Comparison of ENCODE assay signal across 9 cellular contexts in the genomic region with DNA sequence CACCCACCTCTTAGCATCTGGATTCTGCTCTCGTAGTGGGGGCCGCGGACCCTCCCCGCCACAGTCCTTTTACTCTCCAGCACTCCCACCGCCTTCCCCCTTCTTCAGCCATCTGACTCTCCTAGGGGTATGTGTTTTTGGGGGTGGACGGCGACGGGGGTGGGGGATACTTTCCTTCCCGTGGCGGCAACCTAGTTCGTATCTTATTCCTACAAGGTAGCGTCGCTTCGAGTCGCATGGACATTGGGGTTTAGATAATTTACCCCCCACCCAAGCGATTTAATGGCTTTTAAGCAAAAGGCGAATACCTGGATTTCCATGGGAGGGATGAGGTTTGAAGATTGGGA. TPM values are rescaled to one million over a fixed set of nuclear protein-coding genes. Genes with fewer than 3 reads are reported as not detected.
DNase-seq lines count a peak whose midpoint lies in the region; ATAC-seq and TF ChIP-seq lines count a peak whose summit lies in the region.
"Had no signal": no experiment of that assay in that cellular context is flagged by ENCODE, and none has a peak within 500 bp of the region (broad histone marks: within the 10 kb centered on the region; RNA-seq: fewer than 3 reads in every experiment).

No MANE protein-coding gene starts in this region.

- no peak for TF ChIP-seq EP300 in SK-N-SH (IDR thresholded peaks at IDR 0.05; ENCODE audit: borderline replicate concordance in 1 of 2, low read depth in 1 of 2, low read length in 1 of 2)
- no peak for TF ChIP-seq EP300 in stomach (IDR thresholded peaks at IDR 0.05)

- H4K20me1 ChIP-seq in SK-N-SH (ENCODE audit: insufficient read depth) = no peaks in the 10 kb centered on the region

- POLR2A ChIA-PET in SK-N-SH (lab: Yijun Ruan, JAX) = interaction anchor here (2.7 kb wide), 1 partner anchor 50 kb away, joined by 9 read pairs; no protein-coding TSS in a partner anchor

- H3K27me3 ChIP-seq in SK-N-SH (ENCODE audit: insufficient read depth) = peaks cover 7% of the 10 kb centered on the region; the same call in 1 of the 2 replicates
- H3K27me3 ChIP-seq in Peyer's patch = no peaks in the 10 kb centered on the region
- peaks cover 26% of the 10 kb centered on the region for H3K27me3 ChIP-seq in iPS DF 6.9 (ENCODE audit: control insufficient read depth, insufficient read depth, low read length)
- no peaks in the 10 kb centered on the region for H3K27me3 ChIP-seq in stomach
- H3K27me3 ChIP-seq: SJCRH30 had no signal

- ATAC-seq in SK-N-SH treated with all-trans-retinoic acid at 6 μM for 48 hours (no peak), HG02970 (IDR thresholded peaks at IDR 0.05; ENCODE audit: low FRiP score, unreplicated experiment) (no peak), GM18870 (IDR thresholded peaks at IDR 0.05; ENCODE audit: unreplicated experiment) (no peak)

- 15% methylated on average over 9 of the region's 17 CpGs for WGBS in SK-N-SH (ENCODE audit: low lambda C conversion rate)
- no CpG with 5 or more reads among the region's 17 CpGs for WGBS in iPS DF 6.9 (ENCODE audit: insufficient coverage, insufficient read length)
- WGBS in stomach, 5 donors = 0 to 39% (median 8%) methylated on average over 9 to 17 of the region's 17 CpGs

- H3K9ac ChIP-seq in SK-N-SH = peak overlapping the region; percentile 48

- H3K9me3 ChIP-seq in SK-N-SH = no peaks in the 10 kb centered on the region
- H3K9me3 ChIP-seq in Peyer's patch = no peaks in the 10 kb centered on the region
- H3K9me3 ChIP-seq in iPS DF 6.9 (ENCODE audit: control insufficient read depth, insufficient read depth, low read length) = no peaks in the 10 kb centered on the region
- no peaks in the 10 kb centered on the region for H3K9me3 ChIP-seq in stomach
- H3K9me3 ChIP-seq: SJCRH30 had no signal

- peaks cover 9% of the 10 kb centered on the region for H3F3A ChIP-seq in SK-N-SH (replicated peaks; ENCODE audit: insufficient read depth)

- TF ChIP-seq POLR2A in Peyer's patch (IDR thresholded peaks at IDR 0.05) (no peak), stomach (IDR thresholded peaks at IDR 0.05) (no peak)

- no peak overlapping the region; the same call in 1 of the 2 replicates for H3K4me2 ChIP-seq in SK-N-SH

- peaks cover 16% of the 10 kb centered on the region for H3K79me2 ChIP-seq in SK-N-SH (ENCODE audit: insufficient read depth)

- H3K36me3 ChIP-seq in SK-N-SH (replicated peaks in 1 of 2; ENCODE audit: control insufficient read depth in 1 of 2, insufficient read depth in 2 of 2, low read length in 1 of 2) (no peaks in the 10 kb centered on the region), Peyer's patch (no peaks in the 10 kb centered on the region), iPS DF 6.9 (ENCODE audit: control insufficient read depth, insufficient read depth, low read length) (no peaks in the 10 kb centered on the region), stomach (no peaks in the 10 kb centered on the region)
- H3K36me3 ChIP-seq: SJCRH30 had no signal

- H3K4me3 ChIP-seq in SK-N-SH (ENCODE audit: low read depth in 2 of 2, low read length in 1 of 2) (no peak overlapping the region; a peak in 3 of 4 replicates), Peyer's patch (no peak overlapping the region), iPS DF 6.9 (ENCODE audit: low read length) (peak overlapping the region; percentile 46; the same call in 1 of the 2 replicates), stomach (peak overlapping the region in 1 of 4 donors; percentile 60)
- H3K4me3 ChIP-seq: SJCRH30 had no signal

- intact Hi-C loops in stomach (cut with DNase I; ENCODE audit: low total_unique reads) = no loop called here

- H3K27ac ChIP-seq in SK-N-SH (ENCODE audit: low read depth in 2 of 2, low read length in 1 of 2) (peak overlapping the region in 1 of 2 experiments; percentile 23; a peak in 1 of 4 replicates), Peyer's patch (peak overlapping the region in 3 of 4 donors; percentile 69 to 74 (median 70)), iPS DF 6.9 (ENCODE audit: low read length) (no peak overlapping the region), stomach (peak overlapping the region in 3 of 5 donors; percentile 63 to 83 (median 78))
- H3K27ac ChIP-seq: SJCRH30 had no signal

- no peak for TF ChIP-seq RAD21 in SK-N-SH (IDR thresholded peaks at IDR 0.05; ENCODE audit: low read length)

- peak overlapping the region; percentile 56; the same call in 1 of the 2 replicates for H2AFZ ChIP-seq in SK-N-SH (ENCODE audit: low read depth)

- no peaks in the 10 kb centered on the region for H3K9me2 ChIP-seq in SK-N-SH

- CTCF ChIA-PET in SK-N-SH (lab: Yijun Ruan, JAX) = no interaction called here

- H3K4me1 ChIP-seq in SK-N-SH (ENCODE audit: control insufficient read depth in 1 of 2, insufficient read depth in 2 of 2, low read depth in 1 of 2, low read length in 1 of 2) = no peaks in the 10 kb centered on the region; a peak in 1 of 4 replicates
- H3K4me1 ChIP-seq in Peyer's patch = no peaks in the 10 kb centered on the region
- H3K4me1 ChIP-seq in iPS DF 6.9 (ENCODE audit: control insufficient read depth, insufficient read depth, low read length) = peaks cover 4% of the 10 kb centered on the region; the same call in 1 of the 2 replicates
- peaks cover 0 to 15% (median 0%) of the 10 kb centered on the region in 4 donors for H3K4me1 ChIP-seq in stomach
- H3K4me1 ChIP-seq: SJCRH30 had no signal

- DNase-seq in SK-N-SH (no peak), Peyer's patch (no peak), iPS DF 6.9 (ENCODE audit: low read depth, low spot score) (no peak), stomach (no peak), NCI-H446 (lab: John Stamatoyannopoulos, UW) (no peak)

- TF ChIP-seq CTCF in SK-N-SH (IDR thresholded peaks at IDR 0.05) (no peak), Peyer's patch (IDR thresholded peaks at IDR 0.05) (no peak), stomach (IDR thresholded peaks at IDR 0.05) (no peak)

TF ChIP-seq in SK-N-SH, 30 proteins besides CTCF, POLR2A, EP300 and RAD21 (continues in another document):
- TF ChIP-seq, protein P1, sequence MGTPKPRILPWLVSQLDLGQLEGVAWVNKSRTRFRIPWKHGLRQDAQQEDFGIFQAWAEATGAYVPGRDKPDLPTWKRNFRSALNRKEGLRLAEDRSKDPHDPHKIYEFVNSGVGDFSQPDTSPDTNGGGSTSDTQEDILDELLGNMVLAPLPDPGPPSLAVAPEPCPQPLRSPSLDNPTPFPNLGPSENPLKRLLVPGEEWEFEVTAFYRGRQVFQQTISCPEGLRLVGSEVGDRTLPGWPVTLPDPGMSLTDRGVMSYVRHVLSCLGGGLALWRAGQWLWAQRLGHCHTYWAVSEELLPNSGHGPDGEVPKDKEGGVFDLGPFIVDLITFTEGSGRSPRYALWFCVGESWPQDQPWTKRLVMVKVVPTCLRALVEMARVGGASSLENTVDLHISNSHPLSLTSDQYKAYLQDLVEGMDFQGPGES (IDR thresholded peaks at IDR 0.05; ENCODE audit: low read depth, low read length) = no peak
- TF ChIP-seq FOXM1 (IDR thresholded peaks at IDR 0.05; ENCODE audit: low read depth) (no peak), NRF1 (IDR thresholded peaks at IDR 0.05; ENCODE audit: low read depth, low read length) (no peak), GABPA (IDR thresholded peaks at IDR 0.05; ENCODE audit: low read depth) (no peak), RCOR1 (IDR thresholded peaks at IDR 0.05; ENCODE audit: low read length) (no peak), FOXJ3 (CRISPR knock-in tag; IDR thresholded peaks at IDR 0.05) (no peak), RXRA (IDR thresholded peaks at IDR 0.05; ENCODE audit: borderline replicate concordance, low read depth) (no peak), TAF1 (IDR thresholded peaks at IDR 0.05; ENCODE audit: borderline replicate concordance, low read depth, low read length) (no peak)

TF ChIP-seq in SK-N-SH treated with all-trans-retinoic acid at 6 μM for 48 hours, 23 proteins besides CTCF, POLR2A, EP300 and RAD21 (continues in another document):
- TF ChIP-seq ARNTL (CRISPR knock-in tag; IDR thresholded peaks at IDR 0.05; ENCODE audit: borderline replicate concordance, low read depth) (no peak), ZNF565 (CRISPR knock-in tag; conservative IDR thresholded peaks at IDR 0.05; ENCODE audit: low read depth) (no peak)
- TF ChIP-seq, protein P2, sequence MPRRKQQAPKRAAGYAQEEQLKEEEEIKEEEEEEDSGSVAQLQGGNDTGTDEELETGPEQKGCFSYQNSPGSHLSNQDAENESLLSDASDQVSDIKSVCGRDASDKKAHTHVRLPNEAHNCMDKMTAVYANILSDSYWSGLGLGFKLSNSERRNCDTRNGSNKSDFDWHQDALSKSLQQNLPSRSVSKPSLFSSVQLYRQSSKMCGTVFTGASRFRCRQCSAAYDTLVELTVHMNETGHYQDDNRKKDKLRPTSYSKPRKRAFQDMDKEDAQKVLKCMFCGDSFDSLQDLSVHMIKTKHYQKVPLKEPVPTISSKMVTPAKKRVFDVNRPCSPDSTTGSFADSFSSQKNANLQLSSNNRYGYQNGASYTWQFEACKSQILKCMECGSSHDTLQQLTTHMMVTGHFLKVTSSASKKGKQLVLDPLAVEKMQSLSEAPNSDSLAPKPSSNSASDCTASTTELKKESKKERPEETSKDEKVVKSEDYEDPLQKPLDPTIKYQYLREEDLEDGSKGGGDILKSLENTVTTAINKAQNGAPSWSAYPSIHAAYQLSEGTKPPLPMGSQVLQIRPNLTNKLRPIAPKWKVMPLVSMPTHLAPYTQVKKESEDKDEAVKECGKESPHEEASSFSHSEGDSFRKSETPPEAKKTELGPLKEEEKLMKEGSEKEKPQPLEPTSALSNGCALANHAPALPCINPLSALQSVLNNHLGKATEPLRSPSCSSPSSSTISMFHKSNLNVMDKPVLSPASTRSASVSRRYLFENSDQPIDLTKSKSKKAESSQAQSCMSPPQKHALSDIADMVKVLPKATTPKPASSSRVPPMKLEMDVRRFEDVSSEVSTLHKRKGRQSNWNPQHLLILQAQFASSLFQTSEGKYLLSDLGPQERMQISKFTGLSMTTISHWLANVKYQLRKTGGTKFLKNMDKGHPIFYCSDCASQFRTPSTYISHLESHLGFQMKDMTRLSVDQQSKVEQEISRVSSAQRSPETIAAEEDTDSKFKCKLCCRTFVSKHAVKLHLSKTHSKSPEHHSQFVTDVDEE (CRISPR knock-in tag; IDR thresholded peaks at IDR 0.05) = no peak

RNA-seq across cellular contexts. Expression of a gene that starts 1.3 kb away (rescaled TPM):
- polyA plus RNA-seq in SK-N-SH (2012; rRNA removed) = 1.5 and 4.2 TPM in 2 replicates
- 2.9 and 3.5 TPM in 2 replicates for polyA plus RNA-seq in SK-N-SH (2012; cell fraction: cytosol; rRNA removed)
- polyA plus RNA-seq in SK-N-SH (2012; cell fraction: nucleus; rRNA removed) = 8.7 and 9.5 TPM in 2 replicates
- 10 to 100 TPM in 3 of 4 donors, 1 to 10 TPM in 1; 7.4 to 16.5 (median 11.5) TPM for total RNA-seq in Peyer's patch
- total RNA-seq in stomach = 10 to 100 TPM in 1 of 5 donors, 1 to 10 TPM in 3, under 1 TPM in 1; 0.89 to 16.8 (median 2.9) TPM
- polyA plus RNA-seq in stomach = 1 to 10 TPM; 1.0 to 3.4 (median 2.4) TPM
